ENCODE assay signal across 7 cellular contexts in genomic region chr6:31794866-31795615, GRCh38. TPM values are rescaled to one million over a fixed set of nuclear protein-coding genes. Genes with fewer than 3 reads are reported as not detected.
DNase-seq lines count a peak whose midpoint lies in the region; ATAC-seq and TF ChIP-seq lines count a peak whose summit lies in the region.

No MANE protein-coding gene starts in this region.

- whole genome bisulfite sequencing in esophagus muscularis mucosa, result 3% methylated on average over 28 of the region's 44 CpGs

- H3K4me1 Mint-ChIP-seq in T-cell, result peaks cover 46 to 51% (median 46%) of the 10 kb centered on the region in 3 donors

- H3K4me2 ChIP-seq in neural cell (ENCODE audit: low read length), result peak overlapping the region; percentile 100

- no peaks in the 10 kb centered on the region for H3K9me3 Mint-ChIP-seq in T-cell

- TF ChIP-seq EP300 in esophagus muscularis mucosa (IDR thresholded peaks at IDR 0.05) (no peak), neural cell (conservative IDR thresholded peaks at IDR 0.05; ENCODE audit: poor library complexity, severe bottlenecking) (no peak)

- H3K27ac Mint-ChIP-seq in T-cell, result peak overlapping the region; percentile 98 to 99

- peak overlapping the region; percentile 53 for H2AFZ ChIP-seq in neural cell (ENCODE audit: low read depth, low read length)

- H3K27me3 ChIP-seq in esophagus muscularis mucosa, result no peaks in the 10 kb centered on the region
- no peaks in the 10 kb centered on the region for H3K27me3 ChIP-seq in neural cell (ENCODE audit: insufficient read depth, low read depth, low read length)

- TF ChIP-seq CTCF in GM12875 (IDR thresholded peaks at IDR 0.05; ENCODE audit: borderline replicate concordance, insufficient read depth, low read depth, low read length) (no peak), esophagus muscularis mucosa (IDR thresholded peaks at IDR 0.05) (no peak), neural cell (IDR thresholded peaks at IDR 0.05; ENCODE audit: poor library complexity, severe bottlenecking) (no peak)

- peaks cover 18% of the 10 kb centered on the region for H3K79me2 ChIP-seq in neural cell (replicated peaks; ENCODE audit: insufficient read depth, low read length)

- CTCF ChIA-PET in T-cell (lab: Charles Lee), result interaction anchor here in 1 of 2 donors (1.0 kb wide), 2 partner anchors 22 to 56 kb away, joined by 3 to 4 read pairs; no protein-coding TSS in a partner anchor

- H3K9ac ChIP-seq in neural cell (ENCODE audit: low read length), result peak overlapping the region; percentile 89

- TF ChIP-seq POLR2A in esophagus muscularis mucosa (IDR thresholded peaks at IDR 0.05; ENCODE audit: low read depth), result no peak

- H3K27ac ChIP-seq in esophagus muscularis mucosa (replicated peaks in 1 of 4) (peak overlapping the region; percentile 92 to 99 (median 95)), neural cell (ENCODE audit: low read length) (peak overlapping the region; percentile 62)

- no peaks in the 10 kb centered on the region for H3K27me3 Mint-ChIP-seq in T-cell

- H3K4me1 ChIP-seq in esophagus muscularis mucosa, result peaks cover 13 to 34% (median 29%) of the 10 kb centered on the region in 4 donors

- intact Hi-C loops in esophagus muscularis mucosa (cut with DNase I), result loop anchor here (5.0 kb wide), 2 partner anchors 37 to 58 kb away; partner anchors contain the start of gene CLIC1

- POLR2A ChIA-PET in T-cell (lab: Charles Lee), result interaction anchor here in 1 of 2 donors (0.6 kb wide), 1 partner anchor 31 kb away, joined by 4 read pairs; no protein-coding TSS in a partner anchor

- H3K4me3 ChIP-seq in GM12875 (ENCODE audit: low read depth, low read length) (peak overlapping the region; percentile 91), esophagus muscularis mucosa (peak overlapping the region; percentile 92 to 93 (median 93)), neural cell (ENCODE audit: low read length) (peak overlapping the region; percentile 100)

- ATAC-seq in HG02571 (IDR thresholded peaks at IDR 0.05; ENCODE audit: unreplicated experiment), result peak; percentile 8
- ATAC-seq in T-cell (replicated peaks in 1 of 4), result peak in 2 of 4 experiments; percentile 6 to 10
- ATAC-seq in GM19397 (IDR thresholded peaks at IDR 0.05; ENCODE audit: unreplicated experiment), result no peak

- H3K36me3 ChIP-seq in esophagus muscularis mucosa, result peaks cover 8 to 40% (median 25%) of the 10 kb centered on the region in 4 donors
- no peaks in the 10 kb centered on the region for H3K36me3 ChIP-seq in neural cell (ENCODE audit: insufficient read depth, low read length)

- no peaks in the 10 kb centered on the region for H3K9me2 ChIP-seq in neural cell (ENCODE audit: insufficient read depth, low read length)

- H3F3A ChIP-seq in neural cell (ENCODE audit: insufficient read depth, low read length, poor library complexity, severe bottlenecking), result no peaks in the 10 kb centered on the region

- peaks cover 8% of the 10 kb centered on the region for H3K36me3 Mint-ChIP-seq in T-cell

- DNase-seq in T-cell (peak in 1 of 34 experiments; percentile 32), esophagus muscularis mucosa (ENCODE audit: extremely low spot score) (no peak), islet precursor cell (no peak)

- H3K4me3 Mint-ChIP-seq in T-cell, result peak overlapping the region; percentile 95 to 97 (median 96)

- TF ChIP-seq RAD21 in neural cell (conservative IDR thresholded peaks at IDR 0.05), result no peak

- H4K20me1 ChIP-seq in neural cell (ENCODE audit: insufficient read depth), result no peaks in the 10 kb centered on the region

- no peaks in the 10 kb centered on the region for H3K9me3 ChIP-seq in esophagus muscularis mucosa
- no peaks in the 10 kb centered on the region for H3K9me3 ChIP-seq in neural cell (ENCODE audit: low read length)

TF ChIP-seq in neural cell, 6 proteins besides CTCF, POLR2A, EP300 and RAD21:
- TF ChIP-seq EZH2 (IDR thresholded peaks at IDR 0.05; ENCODE audit: borderline replicate concordance, insufficient read depth, low read length, poor library complexity, severe bottlenecking) (no peak), TAF1 (IDR thresholded peaks at IDR 0.05; ENCODE audit: low read depth) (no peak), MXI1 (conservative IDR thresholded peaks at IDR 0.05; ENCODE audit: poor library complexity, severe bottlenecking) (no peak), POLR2AphosphoS5 (IDR thresholded peaks at IDR 0.05) (no peak), SMC3 (conservative IDR thresholded peaks at IDR 0.05; ENCODE audit: poor library complexity) (no peak), REST (IDR thresholded peaks at IDR 0.05; ENCODE audit: borderline replicate concordance) (no peak)

RNA-seq across cellular contexts. Expression of gene VARS1, which starts 0.5 kb away (rescaled TPM):
- 10 to 100 TPM; 44.4 to 71.0 (median 62.5) TPM for total RNA-seq in T-cell
- total RNA-seq in esophagus muscularis mucosa, result 10 to 100 TPM; 25.0 to 53.2 (median 34.8) TPM
- 40.9 and 49.4 TPM in 2 replicates for polyA plus RNA-seq in neural cell
- polyA minus RNA-seq in neural cell, result 56.0 and 57.1 TPM in 2 replicates

RNA-seq across cellular contexts. Expression of gene LSM2, which starts 11.7 kb away (rescaled TPM):
- total RNA-seq in T-cell (10 to 100 TPM; 24.2 to 36.4 (median 30.6) TPM), esophagus muscularis mucosa (10 to 100 TPM; 24.2 to 41.5 (median 32.9) TPM)
- 68.5 and 87.6 TPM in 2 replicates for polyA plus RNA-seq in neural cell
- 18.3 and 20.8 TPM in 2 replicates for polyA minus RNA-seq in neural cell

RNA-seq across cellular contexts. Expression of gene VWA7, which starts 17.9 kb away (rescaled TPM):
- total RNA-seq in T-cell (1 to 10 TPM; 1.4 to 8.0 (median 2.1) TPM), esophagus muscularis mucosa (under 1 TPM in 3 of 4 donors, not detected in 1; 0.40 to 0.50 (median 0.45) TPM)
- polyA plus RNA-seq in neural cell, result 5.3 and 5.7 TPM in 2 replicates
- 1.6 and 4.1 TPM in 2 replicates for polyA minus RNA-seq in neural cell

RNA-seq across cellular contexts. Expression of gene HSPA1L, which starts 20.0 kb away (rescaled TPM):
- total RNA-seq in T-cell, result 1 to 10 TPM; 2.8 to 8.5 (median 8.1) TPM
- total RNA-seq in esophagus muscularis mucosa, result 1 to 10 TPM; 1.2 to 3.7 (median 2.6) TPM
- polyA plus RNA-seq in neural cell, result 1.6 and 2.6 TPM in 2 replicates
- 2.2 and 2.8 TPM in 2 replicates for polyA minus RNA-seq in neural cell

RNA-seq across cellular contexts. Expression of gene HSPA1A, which starts 20.3 kb away (rescaled TPM):
- total RNA-seq in T-cell, result 100 to 1,000 TPM in 1 of 5 donors, 10 to 100 TPM in 2, 1 to 10 TPM in 2; 8.8 to 117 (median 77.9) TPM
- total RNA-seq in esophagus muscularis mucosa, result 100 to 1,000 TPM; 235 to 451 (median 370) TPM
- 50.9 and 54.5 TPM in 2 replicates for polyA plus RNA-seq in neural cell
- 48.5 and 59.6 TPM in 2 replicates for polyA minus RNA-seq in neural cell
